8 cellular contexts compared by ENCODE assay signal in the genomic region with DNA sequence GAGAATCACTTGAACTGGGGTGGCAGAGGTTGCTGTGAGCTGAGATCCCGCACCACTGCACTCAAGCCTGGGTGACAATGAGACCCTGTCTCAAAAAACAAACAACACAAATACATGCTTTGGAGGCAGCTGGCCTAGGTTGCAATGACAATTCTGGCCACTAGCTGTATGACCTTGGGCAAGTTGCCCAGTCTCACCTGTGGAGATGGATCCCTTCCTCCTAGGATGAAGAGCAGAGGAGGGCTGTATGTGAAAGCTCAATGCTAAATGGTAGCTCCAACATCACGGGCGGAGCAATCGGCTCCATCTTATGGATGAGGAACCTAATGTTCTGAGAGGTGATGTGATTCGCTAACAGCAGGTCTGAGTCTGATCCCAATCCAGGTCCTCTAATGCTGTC. TPM values are rescaled to one million over a fixed set of nuclear protein-coding genes. Genes with fewer than 3 reads are reported as not detected.
DNase-seq lines count a peak whose midpoint lies in the region; TF ChIP-seq lines count a peak whose summit lies in the region.
"Had no signal": no experiment of that assay in that cellular context is flagged by ENCODE, and none has a peak within 500 bp of the region (broad histone marks: within the 10 kb centered on the region; RNA-seq: fewer than 3 reads in every experiment).

No MANE protein-coding gene starts in this region.

- no peak overlapping the region for H3K27ac Mint-ChIP-seq in neural progenitor cell
- H3K27ac Mint-ChIP-seq: naive thymus-derived CD4-positive, alpha-beta T cell had no signal

- H3K4me3 ChIP-seq in Karpas-422 (ENCODE audit: low read length) (no peak overlapping the region), cardiac fibroblast (replicated peaks in 1 of 2; ENCODE audit: low read depth in 2 of 2, low read length in 2 of 2) (no peak overlapping the region), neural progenitor cell (no peak overlapping the region), foreskin fibroblast (ENCODE audit: low read depth in 1 of 2, low read length in 2 of 2) (no peak overlapping the region)

- no peaks in the 10 kb centered on the region for H3K9me3 Mint-ChIP-seq in neural progenitor cell

- no peaks in the 10 kb centered on the region for H3K79me2 ChIP-seq in Karpas-422 (ENCODE audit: low read length)
- H3K79me2 ChIP-seq in neural progenitor cell (ENCODE audit: low read depth), result no peaks in the 10 kb centered on the region

- H3K27me3 Mint-ChIP-seq in neural progenitor cell (ENCODE audit: insufficient read depth, low read depth), result peaks cover 6% of the 10 kb centered on the region

- no peak overlapping the region for H3K27ac ChIP-seq in Karpas-422 (ENCODE audit: low read length)
- no peak overlapping the region for H3K27ac ChIP-seq in neural progenitor cell

- no peak overlapping the region for H3K4me2 ChIP-seq in Karpas-422 (ENCODE audit: low read depth, low read length, poor library complexity, severe bottlenecking)
- H3K4me2 ChIP-seq in neural progenitor cell, result no peak overlapping the region

- TF ChIP-seq CTCF in GM10266 (IDR thresholded peaks at IDR 0.05; ENCODE audit: control insufficient read depth, insufficient read depth, low read depth, missing control alignments) (peak; percentile 19), cardiac fibroblast (IDR thresholded peaks at IDR 0.05; ENCODE audit: low read depth, low read length) (peak; percentile 23), neural progenitor cell (IDR thresholded peaks at IDR 0.05) (peak; percentile 38), foreskin fibroblast (IDR thresholded peaks at IDR 0.05; ENCODE audit: low read depth, low read length) (no peak)

- H3K27me3 ChIP-seq in Karpas-422 (ENCODE audit: low read length) (no peaks in the 10 kb centered on the region; the same call in 1 of the 2 replicates), neural progenitor cell (no peaks in the 10 kb centered on the region)

- H3K4me3 Mint-ChIP-seq in neural progenitor cell, result no peak overlapping the region
- H3K4me3 Mint-ChIP-seq: naive thymus-derived CD4-positive, alpha-beta T cell had no signal

- H3K9me3 ChIP-seq in Karpas-422 (ENCODE audit: low read length) (no peaks in the 10 kb centered on the region), neural progenitor cell (ENCODE audit: low read depth) (no peaks in the 10 kb centered on the region)

- no peaks in the 10 kb centered on the region for H3K9me2 ChIP-seq in Karpas-422 (replicated peaks; ENCODE audit: insufficient read depth, low read length)

- H3K36me3 Mint-ChIP-seq in neural progenitor cell, result peaks cover 3% of the 10 kb centered on the region

- H3K4me1 ChIP-seq in Karpas-422 (ENCODE audit: low read length) (no peaks in the 10 kb centered on the region), neural progenitor cell (peaks cover 43% of the 10 kb centered on the region)

- H3K36me3 ChIP-seq in Karpas-422 (ENCODE audit: insufficient read depth, low read length), result no peaks in the 10 kb centered on the region
- H3K36me3 ChIP-seq in neural progenitor cell, result no peaks in the 10 kb centered on the region

- H2AFZ ChIP-seq in Karpas-422 (ENCODE audit: low read length) (no peak overlapping the region), neural progenitor cell (replicated peaks) (no peak overlapping the region)

- peaks cover 81% of the 10 kb centered on the region for H3K4me1 Mint-ChIP-seq in neural progenitor cell
- H3K4me1 Mint-ChIP-seq: naive thymus-derived CD4-positive, alpha-beta T cell had no signal

- no peaks in the 10 kb centered on the region for H4K20me1 ChIP-seq in Karpas-422 (ENCODE audit: insufficient read depth, low read depth, low read length)
- no peaks in the 10 kb centered on the region for H4K20me1 ChIP-seq in neural progenitor cell (ENCODE audit: low read depth)

- DNase-seq in GM10266 (ENCODE audit: extremely low spot score) (no peak), Karpas-422 (peak; percentile 61), cardiac fibroblast (ENCODE audit: low read depth in 2 of 2) (no peak), neural progenitor cell (ENCODE audit: low spot score) (no peak), dermis blood vessel endothelial cell (no peak), foreskin fibroblast (no peak), NCI-H526 treated with DMSO at 0.1 percent for 48 hours (lab: John Stamatoyannopoulos, UW) (no peak)
- DNase-seq: naive thymus-derived CD4-positive, alpha-beta T cell had no signal

- peaks cover 21% of the 10 kb centered on the region for H3F3A ChIP-seq in neural progenitor cell (ENCODE audit: low read depth)

- H3K9ac ChIP-seq in Karpas-422 (ENCODE audit: low read length) (no peak overlapping the region), neural progenitor cell (no peak overlapping the region)

RNA-seq across cellular contexts. Expression of gene ADORA1, which starts 20.6 kb away (rescaled TPM):
- total RNA-seq in Karpas-422 (2014; rRNA removed; shearing (Covaris generic); ENCODE audit: low replicate concordance), result not detected in 2 replicates
- total RNA-seq in neural progenitor cell (ENCODE audit: low replicate concordance) (1.1 and 3.2 TPM in 2 replicates), dermis blood vessel endothelial cell (0.19 TPM in 1 of 2 replicates, not detected in the other)

RNA-seq across cellular contexts. Expression of gene MYBPH, which starts 27.5 kb away (rescaled TPM):
- total RNA-seq in Karpas-422 (2014; rRNA removed; shearing (Covaris generic); ENCODE audit: low replicate concordance), result 52.4 and 62.2 TPM in 2 replicates
- total RNA-seq in neural progenitor cell (ENCODE audit: low replicate concordance) (not detected in 2 replicates), dermis blood vessel endothelial cell (not detected in 2 replicates)
- total RNA-seq: naive thymus-derived CD4-positive, alpha-beta T cell had no signal

RNA-seq across cellular contexts. Expression of gene CHI3L1, which starts 38.4 kb away (rescaled TPM):
- 5.4 and 10.1 TPM in 2 replicates for total RNA-seq in Karpas-422 (2014; rRNA removed; shearing (Covaris generic); ENCODE audit: low replicate concordance)
- 0.95 and 1.7 TPM in 2 replicates for total RNA-seq in neural progenitor cell (ENCODE audit: low replicate concordance)
- 0.17 TPM in 1 of 2 replicates, not detected in the other for total RNA-seq in dermis blood vessel endothelial cell

Comparison
In these comparisons a context has a peak if more than half of its experiments do, and no peak if none do; other contexts are left out.
1. RNA of gene MYBPH, which starts 27.5 kb away (total RNA-seq): 52.4 to 62.2 TPM in Karpas-422; not detected in neural progenitor cell and not detected in dermis blood vessel endothelial cell; every median in the first group is over 10 times any median in the second.